Comparison of ENCODE assay signal across 8 cellular contexts in the genomic region with DNA sequence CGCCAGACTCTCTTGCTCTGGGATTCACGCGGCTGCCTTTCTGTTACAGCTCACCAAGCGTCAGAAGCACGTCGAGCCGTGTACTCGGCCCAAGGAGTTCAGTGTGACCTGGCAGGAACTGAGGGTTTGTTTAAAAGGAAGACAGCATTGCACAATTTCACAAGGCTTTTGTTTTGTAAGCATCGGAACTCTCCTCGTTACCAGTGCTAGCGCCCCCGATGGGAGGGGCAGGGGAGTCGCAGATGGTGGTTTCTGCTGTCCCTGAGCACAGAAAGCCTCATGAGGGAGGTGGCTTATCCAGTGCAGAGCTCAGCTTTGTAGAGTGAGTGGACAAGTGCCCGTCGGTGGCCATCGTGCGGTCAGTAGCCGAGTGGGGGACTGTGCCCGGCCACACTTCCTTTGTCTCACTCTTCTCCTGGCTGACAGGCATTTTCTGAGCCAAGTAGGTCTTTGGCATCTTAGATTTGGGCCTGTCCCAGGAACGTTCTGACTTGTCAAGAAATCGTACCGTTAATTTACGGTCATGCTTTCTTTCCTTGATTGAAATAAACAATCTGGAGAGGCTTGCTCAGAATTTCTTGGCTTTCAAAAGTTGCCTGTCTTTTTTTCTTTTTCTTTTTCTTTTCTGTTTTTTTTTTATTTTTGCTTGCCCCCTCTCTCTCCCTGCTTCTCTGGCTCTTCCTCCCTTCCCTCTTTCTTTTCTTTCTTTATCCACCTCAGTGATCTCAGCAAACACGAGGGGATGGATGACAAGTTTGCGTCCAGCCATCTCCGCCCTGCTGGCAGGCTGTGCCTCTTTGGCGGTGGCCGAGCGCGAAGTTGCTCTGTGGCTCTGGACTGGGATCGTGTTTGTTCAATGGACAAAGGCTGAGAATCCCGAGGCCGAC. TPM values are rescaled to one million over a fixed set of nuclear protein-coding genes. Genes with fewer than 3 reads are reported as not detected.
A peak's percentile ranks its signal among the peaks of the same experiment; 100 is the strongest.
DNase-seq lines count a peak whose midpoint lies in the region; TF ChIP-seq lines count a peak whose summit lies in the region.

No MANE protein-coding gene starts in this region.

- intact Hi-C loops in left ventricle myocardium inferior (cut with micrococcal nuclease): no loop called here

- H3K4me1 ChIP-seq in HUES48 (ENCODE audit: control insufficient read depth, insufficient read depth, low read length): no peaks in the 10 kb centered on the region
- peaks cover 94% of the 10 kb centered on the region for H3K4me1 ChIP-seq in left ventricle myocardium inferior

- no peak overlapping the region for H3K9ac ChIP-seq in HUES48 (ENCODE audit: low read depth, low read length)

- H3K9me3 ChIP-seq in AG04450 (ENCODE audit: control insufficient read depth, insufficient read depth, low read length) (no peaks in the 10 kb centered on the region; the same call in 1 of the 2 replicates), HUES48 (ENCODE audit: control insufficient read depth, insufficient read depth, low read length) (no peaks in the 10 kb centered on the region), left ventricle myocardium inferior (replicated peaks) (no peaks in the 10 kb centered on the region)

- peaks cover 3% of the 10 kb centered on the region; the same call in 1 of the 2 replicates for H3K36me3 ChIP-seq in HUES48 (ENCODE audit: control insufficient read depth, insufficient read depth, low read length)
- no peaks in the 10 kb centered on the region for H3K36me3 ChIP-seq in left ventricle myocardium inferior

- H3K27me3 ChIP-seq in AG04450 (ENCODE audit: control insufficient read depth, insufficient read depth, low read length) (no peaks in the 10 kb centered on the region), HUES48 (ENCODE audit: control insufficient read depth, insufficient read depth, low read length) (no peaks in the 10 kb centered on the region), left ventricle myocardium inferior (ENCODE audit: low read depth) (no peaks in the 10 kb centered on the region)

- WGBS in adipose tissue, 3 donors: 26 to 58% (median 27%) methylated on average over 33 of the region's 33 CpGs

- DNase-seq in AG04450 (ENCODE audit: low read depth, low spot score) (peak; percentile 91), left ventricle myocardium inferior (peak; percentile 72), pulmonary artery endothelial cell (ENCODE audit: low read depth, low spot score) (peak; percentile 83), NCI-H2081 treated with DMSO at 0.1 percent for 48 hours (lab: John Stamatoyannopoulos, UW) (no peak), NCI-H510A treated with DMSO at 0.1 percent for 48 hours (lab: John Stamatoyannopoulos, UW) (no peak)
- no peak for DNase-seq in activated naive CD4-positive, alpha-beta T cell (lab: John Stamatoyannopoulos, UW)

- peak overlapping the region; percentile 39 for H3K4me3 ChIP-seq in AG04450 (ENCODE audit: low read depth, low read length)
- no peak overlapping the region for H3K4me3 ChIP-seq in HUES48 (ENCODE audit: low read depth, low read length)
- peak overlapping the region; percentile 40 for H3K4me3 ChIP-seq in left ventricle myocardium inferior

- CTCF ChIA-PET in AG04450 (lab: Charles Lee): interaction anchor here (0.5 to 2.0 kb wide), 5 partner anchors 22 to 166 kb away, joined by 4 to 8 read pairs (median 4); no protein-coding TSS in a partner anchor

- H3K27ac ChIP-seq in AG04450 (ENCODE audit: low read depth, low read length) (peak overlapping the region; percentile 94), HUES48 (ENCODE audit: low read depth, low read length) (peak overlapping the region; percentile 12), adipose tissue (ENCODE audit: low read depth, low read length) (peak overlapping the region; percentile 70), left ventricle myocardium inferior (replicated peaks) (peak overlapping the region; percentile 81)

- POLR2A ChIA-PET in AG04450 (lab: Yijun Ruan, JAX): interaction anchor here (0.7 to 1.2 kb wide), 3 partner anchors 8 to 65 kb away, joined by 3 to 6 read pairs (median 6); no protein-coding TSS in a partner anchor

- TF ChIP-seq CTCF in AG04450 (IDR thresholded peaks at IDR 0.05; ENCODE audit: low read depth, low read length): peak; percentile 68
- TF ChIP-seq CTCF in left ventricle myocardium inferior (IDR thresholded peaks at IDR 0.05; ENCODE audit: borderline replicate concordance): no peak

RNA-seq across cellular contexts. Expression of gene KDM4B, which starts 7.7 kb away (rescaled TPM):
- 7.7 and 10.6 TPM in 2 replicates for polyA plus RNA-seq in AG04450 (2011; rRNA removed)
- polyA minus RNA-seq in AG04450 (2011; rRNA and poly(A)+ RNA removed): 30.3 and 31.2 TPM in 2 replicates
- polyA plus RNA-seq in adipose tissue: 10 to 100 TPM in 2 of 3 donors, 1 to 10 TPM in 1; 8.6 to 17.5 (median 16.1) TPM
- 34.1 TPM for total RNA-seq in left ventricle myocardium inferior
- total RNA-seq in pulmonary artery endothelial cell: 11.7 and 13.7 TPM in 2 replicates

Comparison
In these comparisons a context has a peak if more than half of its experiments do, and no peak if none do; other contexts are left out.
1. DNase-seq: peak in AG04450 (single experiment), left ventricle myocardium inferior (single experiment) and pulmonary artery endothelial cell (single experiment); none in NCI-H2081 treated with DMSO at 0.1 percent for 48 hours (single experiment), NCI-H510A treated with DMSO at 0.1 percent for 48 hours (single experiment) and activated naive CD4-positive, alpha-beta T cell (0 of 4).
2. H3K27ac ChIP-seq: peak in every context shown above with its lines; median percentile 94 in AG04450; 81 in left ventricle myocardium inferior; 70 in adipose tissue; 12 in HUES48.